Comparison of ENCODE assay signal across 8 cellular contexts in the genomic region with DNA sequence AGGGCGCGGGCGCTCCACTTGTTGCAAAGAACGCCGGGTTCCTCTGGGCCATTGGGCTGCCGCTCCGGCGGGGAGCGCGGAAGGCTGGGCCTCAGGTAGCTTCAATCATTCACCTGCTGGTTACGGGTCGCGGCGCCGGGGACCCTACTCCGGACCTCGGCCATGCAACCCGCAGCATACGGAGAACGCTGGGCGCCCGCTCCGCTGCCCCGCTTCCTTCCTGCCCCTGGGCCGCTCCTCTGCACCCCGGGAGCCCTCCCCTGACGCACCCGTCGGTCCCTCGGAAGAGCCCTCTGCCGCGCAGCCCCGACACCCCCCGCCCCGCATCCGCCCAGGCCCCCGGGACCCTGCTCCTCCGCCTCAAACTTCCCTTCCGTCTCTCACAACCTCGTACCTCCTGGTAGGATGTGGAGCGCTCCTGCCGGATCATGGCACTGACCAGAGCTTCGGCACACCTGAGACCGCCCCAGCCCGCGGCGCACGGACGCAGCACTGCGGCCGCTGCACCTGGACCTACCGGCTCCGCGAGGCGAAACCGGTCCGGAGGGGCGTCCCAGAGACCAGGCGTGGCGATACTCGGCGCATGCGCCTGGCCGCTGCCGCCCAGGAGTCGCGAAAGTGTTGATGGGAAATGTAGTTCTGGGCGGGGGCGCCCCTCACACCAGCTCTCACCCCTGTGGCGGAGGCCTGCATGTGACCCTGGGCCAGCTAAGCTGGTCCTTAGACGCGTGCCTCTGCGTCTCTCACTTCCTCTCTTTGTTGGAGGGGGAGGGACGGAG. TPM values are rescaled to one million over a fixed set of nuclear protein-coding genes. Genes with fewer than 3 reads are reported as not detected.
A peak's percentile ranks its signal among the peaks of the same experiment; 100 is the strongest.
DNase-seq lines count a peak whose midpoint lies in the region; ATAC-seq and FAIRE-seq lines count a peak whose summit lies in the region.

A gene (minus strand): TSS at position 559 of the 779 bp plus-strand sequence. CDS start 129 bp downstream, at position 430.

- no peaks in the 10 kb centered on the region for H3K9me3 Mint-ChIP-seq in activated T-cell treated with anti-CD3 and anti-CD28 coated beads, Interleukin-2, amount 50 U/mL, for 72 hours
- peaks cover 0 to 3% (median 0%) of the 10 kb centered on the region in 7 donors for H3K9me3 Mint-ChIP-seq in naive B cell
- no peaks in the 10 kb centered on the region for H3K9me3 Mint-ChIP-seq in stimulated activated memory B cell treated with anti-CD40 and anti-IgM and Interleukin-4, amounts not matched to agents 10 μg/mL and 1 μg/mL and 100 μg/mL, for 72 hours

- H3K27ac Mint-ChIP-seq in activated T-cell treated with anti-CD3 and anti-CD28 coated beads, Interleukin-2, amount 50 U/mL, for 72 hours = peak within 1 kb of the TSS; percentile 89
- H3K27ac Mint-ChIP-seq in naive B cell = peak within 1 kb of the TSS; percentile 88 to 99 (median 97)
- H3K27ac Mint-ChIP-seq in stimulated activated memory B cell treated with anti-CD40 and anti-IgM and Interleukin-4, amounts not matched to agents 10 μg/mL and 1 μg/mL and 100 μg/mL, for 72 hours = peak within 1 kb of the TSS; percentile 86

- H3K4me1 Mint-ChIP-seq in activated T-cell treated with anti-CD3 and anti-CD28 coated beads, Interleukin-2, amount 50 U/mL, for 72 hours (ENCODE audit: low read depth) = peaks cover 29% of the 10 kb centered on the region
- H3K4me1 Mint-ChIP-seq in naive B cell = peaks cover 22 to 59% (median 48%) of the 10 kb centered on the region in 3 donors
- peaks cover 47% of the 10 kb centered on the region for H3K4me1 Mint-ChIP-seq in stimulated activated memory B cell treated with anti-CD40 and anti-IgM and Interleukin-4, amounts not matched to agents 10 μg/mL and 1 μg/mL and 100 μg/mL, for 72 hours

- DNase-seq in DMS79 treated with DMSO at 0.1 percent for 48 hours (lab: John Stamatoyannopoulos, UW) (peak; percentile 91), KBM-7 (peak; percentile 99), RCC 7860 (ENCODE audit: low spot score) (peak; percentile 82), fibroblast of gingiva (ENCODE audit: low read depth) (peak; percentile 72), naive B cell (peak; percentile 98)
- peak; percentile 93 for DNase-seq in activated T-cell treated with anti-CD3 and anti-CD28 coated beads, Interleukin-2, amount 50 U/mL, for 72 hours

- ATAC-seq in GM21717 (IDR thresholded peaks at IDR 0.05; ENCODE audit: unreplicated experiment) (peak; percentile 98), naive B cell (ENCODE audit: low read depth in 2 of 2) (peak; percentile 98 to 99)
- peak; percentile 98 for ATAC-seq in activated T-cell treated with anti-CD3 and anti-CD28 coated beads, Interleukin-2, amount 50 U/mL, for 72 hours (replicated peaks in 1 of 2)
- peak; percentile 99 for ATAC-seq in stimulated activated memory B cell treated with anti-CD40 and anti-IgM and Interleukin-4, amounts not matched to agents 10 μg/mL and 1 μg/mL and 100 μg/mL, for 72 hours

- in situ Hi-C loops in KBM-7 (cut with MboI; ENCODE audit: low pct_unique_long_range_greater_than_20kb, low sequenced_read_pairs) = no loop called here

- FAIRE-seq in RCC 7860 (lab: Jason Lieb, UNC) = no peak

- peak within 1 kb of the TSS; percentile 99 to 100 for H3K4me3 Mint-ChIP-seq in activated T-cell treated with anti-CD3 and anti-CD28 coated beads, Interleukin-2, amount 50 U/mL, for 72 hours
- H3K4me3 Mint-ChIP-seq in naive B cell = peak within 1 kb of the TSS; percentile 82 to 100 (median 98)
- peak within 1 kb of the TSS; percentile 99 for H3K4me3 Mint-ChIP-seq in stimulated activated memory B cell treated with anti-CD40 and anti-IgM and Interleukin-4, amounts not matched to agents 10 μg/mL and 1 μg/mL and 100 μg/mL, for 72 hours

- H3K27me3 Mint-ChIP-seq in activated T-cell treated with anti-CD3 and anti-CD28 coated beads, Interleukin-2, amount 50 U/mL, for 72 hours (ENCODE audit: low read depth) = no peaks in the 10 kb centered on the region
- H3K27me3 Mint-ChIP-seq in naive B cell = no peaks in the 10 kb centered on the region
- H3K27me3 Mint-ChIP-seq in stimulated activated memory B cell treated with anti-CD40 and anti-IgM and Interleukin-4, amounts not matched to agents 10 μg/mL and 1 μg/mL and 100 μg/mL, for 72 hours = no peaks in the 10 kb centered on the region

- H3K36me3 Mint-ChIP-seq in activated T-cell treated with anti-CD3 and anti-CD28 coated beads, Interleukin-2, amount 50 U/mL, for 72 hours (ENCODE audit: insufficient read depth in 2 of 2) = peaks cover 4 to 10% of the 10 kb centered on the region in 2 donors
- peaks cover 2 to 18% of the 10 kb centered on the region in 2 donors for H3K36me3 Mint-ChIP-seq in naive B cell
- peaks cover 24% of the 10 kb centered on the region for H3K36me3 Mint-ChIP-seq in stimulated activated memory B cell treated with anti-CD40 and anti-IgM and Interleukin-4, amounts not matched to agents 10 μg/mL and 1 μg/mL and 100 μg/mL, for 72 hours

RNA-seq across cellular contexts. Expression of the gene that starts here (rescaled TPM):
- 10 to 100 TPM; 10.2 to 11.7 TPM for total RNA-seq in activated T-cell treated with anti-CD3 and anti-CD28 coated beads, Interleukin-2, amount 50 U/mL, for 72 hours
- polyA plus RNA-seq in naive B cell (ENCODE audit: low read depth in 6 of 6) = 10 to 100 TPM; 14.1 to 20.8 (median 18.7) TPM

Comparison
In these comparisons a context has a peak if more than half of its experiments do, and no peak if none do; other contexts are left out.
1. Peak in every context shown above with its lines: DNase-seq and ATAC-seq.